ENCODE assay signal across 1 cellular context in the genomic region with DNA sequence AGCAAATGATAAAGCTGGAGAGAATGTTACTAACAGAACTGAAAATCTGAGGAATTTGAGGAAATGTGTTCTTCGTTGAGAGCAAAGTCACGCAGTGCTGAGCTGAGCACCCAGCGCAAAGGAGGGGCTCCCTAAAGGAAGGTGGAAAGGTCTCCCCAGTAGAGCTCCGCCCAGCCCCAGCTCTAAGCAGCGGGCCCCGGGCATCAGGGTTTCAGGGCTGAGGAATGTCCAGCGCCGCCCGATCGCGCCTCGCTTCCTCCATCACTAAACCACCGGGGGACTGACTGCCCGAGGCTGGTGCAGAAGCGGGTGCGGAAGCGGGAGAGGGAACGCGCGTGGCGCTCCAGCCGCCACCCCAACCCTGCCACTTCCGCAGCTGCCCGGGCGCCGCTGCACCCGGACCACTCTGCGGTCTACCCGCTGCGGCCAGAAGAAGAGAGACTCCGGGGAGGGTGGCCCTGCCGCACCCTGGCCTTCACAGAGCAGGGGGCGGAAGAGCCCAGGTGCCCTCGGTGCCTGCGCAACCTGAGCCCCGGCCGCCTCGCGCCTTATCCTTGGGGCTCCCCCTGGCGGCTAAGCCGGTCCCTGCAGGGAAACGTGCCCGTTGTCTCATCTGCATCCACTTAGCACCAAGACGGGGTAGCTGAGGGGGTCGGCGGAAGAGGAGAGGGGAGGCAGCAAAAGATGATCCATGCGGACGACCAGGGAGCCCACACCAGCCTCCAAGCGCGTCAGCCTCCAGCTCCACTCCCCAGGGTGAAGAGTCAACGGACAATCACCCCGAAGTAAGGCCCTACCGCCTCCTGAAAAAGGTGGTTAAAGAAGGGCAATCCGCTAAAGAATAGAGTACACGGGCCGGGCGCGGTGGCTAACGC.
TF ChIP-seq lines count a peak whose summit lies in the region.

No MANE protein-coding gene starts in this region.

TF ChIP-seq in H1, 55 proteins besides CTCF, POLR2A, EP300 and RAD21:
- TF ChIP-seq GTF2F1 (IDR thresholded peaks at IDR 0.05; ENCODE audit: borderline replicate concordance, low read depth, low read length): 0 out of 2 replicates have a peak, but pooled peaks have one; percentile 17
- no peak for TF ChIP-seq SUZ12 (IDR thresholded peaks at IDR 0.05; ENCODE audit: low read length)
- TF ChIP-seq TBP (IDR thresholded peaks at IDR 0.05; ENCODE audit: low read depth, low read length): peak; percentile 47; the same call in 1 of the 2 replicates
- TF ChIP-seq YY1 (IDR thresholded peaks at IDR 0.05; ENCODE audit: low read depth, low read length): peak; percentile 44; the same call in 1 of the 2 replicates
- peak; percentile 68; the same call in 1 of the 2 replicates for TF ChIP-seq GABPA (IDR thresholded peaks at IDR 0.05; ENCODE audit: borderline replicate concordance, insufficient read depth, low read length)
- peak; percentile 53; the same call in 1 of the 2 replicates for TF ChIP-seq TAF1 (IDR thresholded peaks at IDR 0.05; ENCODE audit: low read depth, low read length)
- peak; percentile 60 for TF ChIP-seq PHF8 (conservative IDR thresholded peaks at IDR 0.05; ENCODE audit: low read depth, low read length)
- TF ChIP-seq SIN3A (conservative IDR thresholded peaks at IDR 0.05 in 1 of 2, IDR thresholded peaks at IDR 0.05 in 1 of 2; ENCODE audit: low read depth in 1 of 2, low read length in 2 of 2): peak in 1 of 2 experiments; percentile 59; a peak in 2 of 4 replicates
- TF ChIP-seq SP4 (IDR thresholded peaks at IDR 0.05; ENCODE audit: low read length): peak; percentile 60; the same call in 1 of the 2 replicates
- TF ChIP-seq CREB1 (IDR thresholded peaks at IDR 0.05): peak; percentile 52
- TF ChIP-seq E2F6 (IDR thresholded peaks at IDR 0.05): peak; percentile 64
- TF ChIP-seq, protein P1, sequence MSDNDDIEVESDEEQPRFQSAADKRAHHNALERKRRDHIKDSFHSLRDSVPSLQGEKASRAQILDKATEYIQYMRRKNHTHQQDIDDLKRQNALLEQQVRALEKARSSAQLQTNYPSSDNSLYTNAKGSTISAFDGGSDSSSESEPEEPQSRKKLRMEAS (IDR thresholded peaks at IDR 0.05): peak; percentile 88
- peak; percentile 31; the same call in 1 of the 2 replicates for TF ChIP-seq BACH1 (IDR thresholded peaks at IDR 0.05; ENCODE audit: low read length)
- TF ChIP-seq KDM4A (IDR thresholded peaks at IDR 0.05; ENCODE audit: low read depth, low read length, severe bottlenecking): peak; percentile 97
- no peak for TF ChIP-seq BCL11A (IDR thresholded peaks at IDR 0.05; ENCODE audit: low read depth in 2 of 2, low read length in 2 of 2)
- TF ChIP-seq CEBPB (IDR thresholded peaks at IDR 0.05; ENCODE audit: low read depth, low read length): no peak
- TF ChIP-seq JUN (IDR thresholded peaks at IDR 0.05; ENCODE audit: low read depth, low read length): no peak
TF ChIP-seq in H1: peak in this region for 13.
